Comparison of ENCODE assay signal across 8 cellular contexts in the genomic region with DNA sequence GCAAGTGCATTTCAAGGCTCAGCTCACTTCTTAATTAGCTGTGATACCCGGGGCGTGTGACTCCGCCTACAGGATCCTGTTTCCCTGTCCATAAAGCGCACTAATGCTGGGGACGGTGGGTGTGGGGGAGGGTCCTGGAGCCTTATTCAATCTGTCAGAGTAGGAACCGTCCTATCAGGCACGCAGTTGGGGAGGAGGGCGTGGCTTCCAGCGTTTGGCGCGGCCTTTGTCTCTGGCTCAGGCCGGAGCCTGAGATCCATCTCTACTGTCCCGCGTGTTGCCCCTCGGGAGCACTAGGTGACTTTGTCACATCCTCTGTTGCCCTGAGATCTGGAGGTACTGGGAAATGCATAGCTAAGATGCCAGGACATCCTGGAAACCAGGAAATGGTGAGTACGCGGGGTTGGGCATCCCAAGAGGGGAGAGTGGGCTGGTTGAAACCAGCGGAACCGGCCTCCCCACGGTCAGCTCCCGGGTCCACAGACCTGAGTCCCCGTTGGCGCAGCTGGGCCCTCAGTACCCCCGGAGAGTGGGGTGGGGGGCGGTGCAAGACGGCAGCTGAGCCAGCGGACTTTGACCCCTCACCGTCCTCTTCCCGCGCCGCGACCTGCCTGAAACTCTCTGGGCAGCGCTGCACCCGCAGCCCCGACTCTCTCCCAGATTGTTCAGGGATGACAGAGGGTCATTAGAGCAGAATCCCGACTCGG.
DNase-seq lines count a peak whose midpoint lies in the region; ATAC-seq, FAIRE-seq and TF ChIP-seq lines count a peak whose summit lies in the region.

No MANE protein-coding gene starts in this region.

- BruUV-seq in K562 (replicated peaks; lab: Mats Ljungman, UMichigan): TSS peak; percentile 35

- TF ChIP-seq POLR2A in K562 (conservative IDR thresholded peaks at IDR 0.05): peak; percentile 83

- H3K4me2 ChIP-seq in K562 (ENCODE audit: insufficient read depth, low read length): peak overlapping the region; percentile 94

- no peak for TF ChIP-seq EP300 in K562 (IDR thresholded peaks at IDR 0.05; ENCODE audit: low read length)

- FAIRE-seq in K562 (lab: Jason Lieb, UNC): peak; percentile 96

- H3K9ac ChIP-seq in HUES6 (ENCODE audit: low read length) (peak overlapping the region; percentile 82), K562 (ENCODE audit: insufficient read depth in 1 of 2, low read depth in 2 of 2, low read length in 2 of 2) (peak overlapping the region; percentile 72 to 96)

- H3K36me3 ChIP-seq in HUES6 (ENCODE audit: control insufficient read depth, insufficient read depth, low read length): no peaks in the 10 kb centered on the region
- no peaks in the 10 kb centered on the region for H3K36me3 ChIP-seq in K562 (ENCODE audit: control insufficient read depth, insufficient read depth, low read length)
- no peaks in the 10 kb centered on the region for H3K36me3 ChIP-seq in kidney epithelial cell (ENCODE audit: control insufficient read depth, insufficient read depth, low read length)

- POLR2A ChIA-PET in K562 (lab: Yijun Ruan, JAX): interaction anchor here (0.6 to 1.4 kb wide), 5 partner anchors 18 to 310 kb away, joined by 3 to 4 read pairs (median 3); a partner anchor contains a TSS

- H3K4me3 ChIP-seq in HUES6 (ENCODE audit: low read depth, low read length): peak overlapping the region; percentile 90
- H3K4me3 ChIP-seq in K562: peak overlapping the region; percentile 60
- H3K4me3 ChIP-seq in kidney epithelial cell (ENCODE audit: low read depth, low read length): peak overlapping the region; percentile 58

- ATAC-seq in GM21367 (IDR thresholded peaks at IDR 0.05; ENCODE audit: unreplicated experiment): peak; percentile 91
- ATAC-seq in K562: peak; percentile 98

- TF ChIP-seq CTCF in K562 (IDR thresholded peaks at IDR 0.05 in 2 of 3, conservative IDR thresholded peaks at IDR 0.05 in 1 of 3; ENCODE audit: insufficient read depth in 2 of 3, low read depth in 1 of 3, low read length in 3 of 3): no peak
- no peak for TF ChIP-seq CTCF in kidney epithelial cell (IDR thresholded peaks at IDR 0.05; ENCODE audit: insufficient read depth, low read length, poor library complexity, severe bottlenecking)

- H3K9me3 ChIP-seq in HUES6 (ENCODE audit: control insufficient read depth, insufficient read depth, low read depth, low read length) (0 out of 2 replicates have a peak, but pooled peaks cover 3% of the 10 kb centered on the region), K562 (replicated peaks; ENCODE audit: control insufficient read depth, insufficient read depth, low read depth, low read length) (0 out of 2 replicates have a peak, but pooled peaks cover 2% of the 10 kb centered on the region)

- H3K4me1 ChIP-seq in HUES6 (ENCODE audit: control insufficient read depth, insufficient read depth, low read length): peaks cover 8% of the 10 kb centered on the region
- peaks cover 5 to 13% of the 10 kb centered on the region in 2 experiments; a peak in 4 of 5 replicates for H3K4me1 ChIP-seq in K562 (replicated peaks in 1 of 2; ENCODE audit: control insufficient read depth in 2 of 2, insufficient read depth in 2 of 2, low read length in 2 of 2)

- no peaks in the 10 kb centered on the region for H3K9me1 ChIP-seq in K562 (ENCODE audit: control insufficient read depth, insufficient read depth, low read length)

- CTCF ChIA-PET in K562 (lab: Yijun Ruan, JAX; ENCODE audit: low intra/inter-chr PET ratio): no interaction called here

- WGBS in K562 (ENCODE audit: insufficient coverage, low coverage, missing lambda C conversion rate): 4% methylated on average over 30 of the region's 37 CpGs

- H3K27ac ChIP-seq in HUES6 (ENCODE audit: low read depth, low read length): peak overlapping the region; percentile 20; the same call in 1 of the 2 replicates
- peak overlapping the region; percentile 67 for H3K27ac ChIP-seq in K562 (ENCODE audit: extremely low read depth, low read depth, low read length)

- intact Hi-C loops in K562 (cut with micrococcal nuclease): no loop called here

- in situ Hi-C loops in K562 (cut with MboI): no loop called here

- peak; percentile 89 for DNase-seq in DMS79 (lab: John Stamatoyannopoulos, UW)
- DNase-seq in K562 (ENCODE audit: extremely low read depth in 1 of 4, low spot score in 3 of 4): peak; percentile 96 to 97 (median 96)
- DNase-seq in kidney epithelial cell (ENCODE audit: low read depth): peak; percentile 51
- DNase-seq in stimulated activated CD4-positive, alpha-beta T cell treated with anti-CD3 and anti-CD28 coated beads, TNF-alpha, amount 100 ng/mL, for 24 hours (ENCODE audit: low read depth in 3 of 3): peak in 2 of 3 experiments; percentile 25 to 67
- DNase-seq in effector CD4-positive, alpha-beta T cell: no peak

- H4K20me1 ChIP-seq in K562 (replicated peaks; ENCODE audit: control insufficient read depth, insufficient read depth, low read length): no peaks in the 10 kb centered on the region

- H2AFZ ChIP-seq in K562 (ENCODE audit: low read depth, low read length): peak overlapping the region; percentile 98

- no peak for TF ChIP-seq RAD21 in K562 (CRISPR knock-in tag; conservative IDR thresholded peaks at IDR 0.05 in 1 of 2, IDR thresholded peaks at IDR 0.05 in 1 of 2)

- H3K79me2 ChIP-seq in K562 (ENCODE audit: control insufficient read depth, insufficient read depth, low read length): peaks cover 15% of the 10 kb centered on the region; the same call in 2 of the 3 replicates

- H3K27me3 ChIP-seq in HUES6 (ENCODE audit: control insufficient read depth, insufficient read depth, low read length): no peaks in the 10 kb centered on the region; the same call in 1 of the 2 replicates
- H3K27me3 ChIP-seq in K562 (ENCODE audit: control insufficient read depth in 2 of 2, insufficient read depth in 2 of 2, low read length in 2 of 2): peaks cover 0 to 26% of the 10 kb centered on the region in 2 experiments; a peak in 1 of 5 replicates
- H3K27me3 ChIP-seq in kidney epithelial cell (ENCODE audit: control insufficient read depth, insufficient read depth, low read length): no peaks in the 10 kb centered on the region

TF ChIP-seq in PFSK-1, 5 proteins besides CTCF, POLR2A, EP300 and RAD21:
- TF ChIP-seq POLR2AphosphoS5 (IDR thresholded peaks at IDR 0.05; ENCODE audit: low read depth, low read length): peak; percentile 62; the same call in 1 of the 2 replicates
- no peak for TF ChIP-seq SIN3A (IDR thresholded peaks at IDR 0.05; ENCODE audit: borderline replicate concordance, insufficient read depth, low read length)
- peak; percentile 35 for TF ChIP-seq FOXP2 (optimal IDR thresholded peaks at IDR 0.05; ENCODE audit: borderline replicate concordance, extremely low read depth, extremely low read length, insufficient read depth)

TF ChIP-seq in K562, 482 proteins besides CTCF, POLR2A, EP300 and RAD21 (continues in another document):
- no peak for TF ChIP-seq NR2C2 (CRISPR knock-in tag; IDR thresholded peaks at IDR 0.05)
- TF ChIP-seq NR2C2 (tag; IDR thresholded peaks at IDR 0.05): peak; percentile 60
- peak; percentile 43 for TF ChIP-seq POLR2H (tag; IDR thresholded peaks at IDR 0.05; ENCODE audit: low read depth)
- TF ChIP-seq, protein P1, sequence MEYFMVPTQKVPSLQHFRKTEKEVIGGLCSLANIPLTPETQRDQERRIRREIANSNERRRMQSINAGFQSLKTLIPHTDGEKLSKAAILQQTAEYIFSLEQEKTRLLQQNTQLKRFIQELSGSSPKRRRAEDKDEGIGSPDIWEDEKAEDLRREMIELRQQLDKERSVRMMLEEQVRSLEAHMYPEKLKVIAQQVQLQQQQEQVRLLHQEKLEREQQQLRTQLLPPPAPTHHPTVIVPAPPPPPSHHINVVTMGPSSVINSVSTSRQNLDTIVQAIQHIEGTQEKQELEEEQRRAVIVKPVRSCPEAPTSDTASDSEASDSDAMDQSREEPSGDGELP (CRISPR knock-in tag; IDR thresholded peaks at IDR 0.05; ENCODE audit: borderline replicate concordance): peak; percentile 63; the same call in 1 of the 2 replicates
- TF ChIP-seq POLR2G (IDR thresholded peaks at IDR 0.05; ENCODE audit: low read depth, low read length): peak; percentile 79
- TF ChIP-seq MBD2 (IDR thresholded peaks at IDR 0.05; ENCODE audit: borderline replicate concordance, low read depth): peak; percentile 28; the same call in 1 of the 2 replicates
- TF ChIP-seq RBBP5 (IDR thresholded peaks at IDR 0.05; ENCODE audit: borderline replicate concordance, insufficient read depth, low read length, poor library complexity, severe bottlenecking): peak; percentile 23
- TF ChIP-seq, protein P2, sequence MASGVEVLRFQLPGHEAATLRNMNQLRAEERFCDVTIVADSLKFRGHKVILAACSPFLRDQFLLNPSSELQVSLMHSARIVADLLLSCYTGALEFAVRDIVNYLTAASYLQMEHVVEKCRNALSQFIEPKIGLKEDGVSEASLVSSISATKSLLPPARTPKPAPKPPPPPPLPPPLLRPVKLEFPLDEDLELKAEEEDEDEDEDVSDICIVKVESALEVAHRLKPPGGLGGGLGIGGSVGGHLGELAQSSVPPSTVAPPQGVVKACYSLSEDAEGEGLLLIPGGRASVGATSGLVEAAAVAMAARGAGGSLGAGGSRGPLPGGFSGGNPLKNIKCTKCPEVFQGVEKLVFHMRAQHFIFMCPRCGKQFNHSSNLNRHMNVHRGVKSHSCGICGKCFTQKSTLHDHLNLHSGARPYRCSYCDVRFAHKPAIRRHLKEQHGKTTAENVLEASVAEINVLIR (CRISPR knock-in tag; IDR thresholded peaks at IDR 0.05): no peak
- TF ChIP-seq HDAC2 (IDR thresholded peaks at IDR 0.05): 0 out of 2 replicates have a peak, but pooled peaks have one; percentile 29
- no peak for TF ChIP-seq FOXP1 (CRISPR knock-in tag; IDR thresholded peaks at IDR 0.05)
- no peak for TF ChIP-seq HSF4 (CRISPR knock-in tag; IDR thresholded peaks at IDR 0.05; ENCODE audit: borderline replicate concordance)
- TF ChIP-seq, protein P3, sequence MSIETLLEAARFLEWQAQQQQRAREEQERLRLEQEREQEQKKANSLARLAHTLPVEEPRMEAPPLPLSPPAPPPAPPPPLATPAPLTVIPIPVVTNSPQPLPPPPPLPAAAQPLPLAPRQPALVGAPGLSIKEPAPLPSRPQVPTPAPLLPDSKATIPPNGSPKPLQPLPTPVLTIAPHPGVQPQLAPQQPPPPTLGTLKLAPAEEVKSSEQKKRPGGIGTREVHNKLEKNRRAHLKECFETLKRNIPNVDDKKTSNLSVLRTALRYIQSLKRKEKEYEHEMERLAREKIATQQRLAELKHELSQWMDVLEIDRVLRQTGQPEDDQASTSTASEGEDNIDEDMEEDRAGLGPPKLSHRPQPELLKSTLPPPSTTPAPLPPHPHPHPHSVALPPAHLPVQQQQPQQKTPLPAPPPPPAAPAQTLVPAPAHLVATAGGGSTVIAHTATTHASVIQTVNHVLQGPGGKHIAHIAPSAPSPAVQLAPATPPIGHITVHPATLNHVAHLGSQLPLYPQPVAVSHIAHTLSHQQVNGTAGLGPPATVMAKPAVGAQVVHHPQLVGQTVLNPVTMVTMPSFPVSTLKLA (conservative IDR thresholded peaks at IDR 0.05): peak; percentile 59 to 65; a peak in 3 of 4 replicates
- TF ChIP-seq TCF7 (IDR thresholded peaks at IDR 0.05; ENCODE audit: borderline replicate concordance): no peak
